Comparison of ENCODE assay signal across 9 cellular contexts in genomic region chr9:136808075-136808780, GRCh38. TPM values are rescaled to one million over a fixed set of nuclear protein-coding genes. Genes with fewer than 3 reads are reported as not detected.
DNase-seq lines count a peak whose midpoint lies in the region; ATAC-seq and TF ChIP-seq lines count a peak whose summit lies in the region.
"Had no signal": no experiment of that assay in that cellular context is flagged by ENCODE, and none has a peak within 500 bp of the region (broad histone marks: within the 10 kb centered on the region; RNA-seq: fewer than 3 reads in every experiment).

No MANE protein-coding gene starts in this region.

- H4K91ac ChIP-seq in IMR-90 (ENCODE audit: insufficient read depth, low read depth, low read length), result peak overlapping the region; percentile 54; the same call in 1 of the 2 replicates

- peak overlapping the region; percentile 23 for H3K27ac ChIP-seq in CD8-positive, alpha-beta T cell (ENCODE audit: low read depth, low read length)
- H3K27ac ChIP-seq in IMR-90 (ENCODE audit: insufficient read depth, low read length) (peak overlapping the region; percentile 86), fibroblast of lung (ENCODE audit: insufficient read depth, low read length) (peak overlapping the region; percentile 59), neural progenitor cell (peak overlapping the region; percentile 61)

- ATAC-seq in CD8-positive, alpha-beta T cell, result peak; percentile 44
- ATAC-seq in GM21447 (IDR thresholded peaks at IDR 0.05; ENCODE audit: unreplicated experiment), result peak; percentile 35
- peak; percentile 47 for ATAC-seq in IMR-90 (ENCODE audit: low read depth)

- peak overlapping the region; percentile 83 for H3K4ac ChIP-seq in IMR-90 (ENCODE audit: low read depth, low read length)

- CTCF ChIA-PET in CD8-positive, alpha-beta T cell (lab: Charles Lee), result interaction anchor here (0.9 to 2.7 kb wide), 7 partner anchors 12 to 227 kb away, joined by 3 to 9 read pairs (median 6); no protein-coding TSS in a partner anchor
- CTCF ChIA-PET in IMR-90 (lab: Yijun Ruan, JAX), result no interaction called here

- peak overlapping the region in 1 of 2 experiments; percentile 64; a peak in 2 of 4 replicates for H4K8ac ChIP-seq in IMR-90 (ENCODE audit: low read depth in 2 of 2, low read length in 2 of 2)

- H2BK20ac ChIP-seq in IMR-90 (ENCODE audit: low read depth, low read length), result no peak overlapping the region

- intact Hi-C loops in CD8-positive, alpha-beta T cell (cut with DNase I, micrococcal nuclease), result loop anchor here (2.0 to 5.0 kb wide), 2 partner anchors 79 to 326 kb away; partner anchors contain the start of genes SEC16A (in 1 of the 2) and TRAF2 (in 1 of the 2)
- intact Hi-C loops in IMR-90 (cut with micrococcal nuclease), result no loop called here

- no peak for TF ChIP-seq RAD21 in IMR-90 (IDR thresholded peaks at IDR 0.05; ENCODE audit: low read length)

- H3K9me3 ChIP-seq in CD8-positive, alpha-beta T cell (ENCODE audit: low read length), result no peaks in the 10 kb centered on the region
- H3K9me3 ChIP-seq in IMR-90 (ENCODE audit: control insufficient read depth, insufficient read depth, low read length), result no peaks in the 10 kb centered on the region
- H3K9me3 ChIP-seq in fibroblast of lung (ENCODE audit: control insufficient read depth, insufficient read depth, low read depth, low read length), result no peaks in the 10 kb centered on the region
- no peaks in the 10 kb centered on the region for H3K9me3 ChIP-seq in neural progenitor cell (ENCODE audit: low read depth)

- H3K27me3 Mint-ChIP-seq in CD8-positive, alpha-beta T cell (ENCODE audit: low read depth), result no peaks in the 10 kb centered on the region
- H3K27me3 Mint-ChIP-seq in neural progenitor cell (ENCODE audit: insufficient read depth, low read depth), result peaks cover 6% of the 10 kb centered on the region

- 1% methylated on average over 29 of the region's 93 CpGs; no CpG with 5 or more reads in 1 of the 2 experiments for whole genome bisulfite sequencing in IMR-90 (ENCODE audit: extremely low coverage in 2 of 2, insufficient read length in 1 of 2), 2 experiments

- H3K36me3 Mint-ChIP-seq in CD8-positive, alpha-beta T cell, result peaks cover 21% of the 10 kb centered on the region
- H3K36me3 Mint-ChIP-seq in neural progenitor cell, result peaks cover 22% of the 10 kb centered on the region

- dilution Hi-C loops in IMR-90 (cut with HindIII; ENCODE audit: low sequenced_read_pairs, unreplicated experiment), result no loop called here

- H2BK15ac ChIP-seq in IMR-90 (ENCODE audit: low read depth, low read length), result no peak overlapping the region

- in situ Hi-C loops in IMR-90 (cut with MboI; ENCODE audit: low sequenced_read_pairs), result no loop called here

- H4K5ac ChIP-seq in IMR-90 (ENCODE audit: low read depth, low read length), result no peak overlapping the region

- no peak overlapping the region for H2AK5ac ChIP-seq in IMR-90 (ENCODE audit: low read depth, low read length)

- H3K36me3 ChIP-seq in CD8-positive, alpha-beta T cell (ENCODE audit: insufficient read depth, low read length), result no peaks in the 10 kb centered on the region
- H3K36me3 ChIP-seq in IMR-90 (ENCODE audit: control insufficient read depth, insufficient read depth, low read length) (peaks cover 7% of the 10 kb centered on the region), fibroblast of lung (ENCODE audit: control insufficient read depth, insufficient read depth, low read length) (peaks cover 5% of the 10 kb centered on the region), neural progenitor cell (peaks cover 3% of the 10 kb centered on the region)

- H3F3A ChIP-seq in neural progenitor cell (ENCODE audit: low read depth), result no peaks in the 10 kb centered on the region

- H2AFZ ChIP-seq in IMR-90 (replicated peaks; ENCODE audit: low read length, poor library complexity) (peak overlapping the region; percentile 99), fibroblast of lung (ENCODE audit: low read length) (peak overlapping the region; percentile 59), neural progenitor cell (replicated peaks) (peak overlapping the region; percentile 82)

- H2BK5ac ChIP-seq in IMR-90 (ENCODE audit: low read depth, low read length, poor library complexity, severe bottlenecking), result peak overlapping the region; percentile 32

- peaks cover 41% of the 10 kb centered on the region for H3K4me1 Mint-ChIP-seq in CD8-positive, alpha-beta T cell (ENCODE audit: low read depth)
- peaks cover 32% of the 10 kb centered on the region for H3K4me1 Mint-ChIP-seq in neural progenitor cell

- BruUV-seq in IMR-90 (replicated peaks; lab: Mats Ljungman, UMichigan), result no TSS peak

- H3K4me3 Mint-ChIP-seq in CD8-positive, alpha-beta T cell, result peak overlapping the region; percentile 81
- peak overlapping the region; percentile 89 for H3K4me3 Mint-ChIP-seq in neural progenitor cell

- POLR2A ChIA-PET in CD8-positive, alpha-beta T cell (lab: Charles Lee), result interaction anchor here (0.7 to 2.9 kb wide), 14 partner anchors 8 to 433 kb away, joined by 3 to 13 read pairs (median 4); partner anchors contain the start of genes AJM1, EDF1, PAXX and TMEM141
- POLR2A ChIA-PET in IMR-90 (lab: Charles Lee; ENCODE audit: unreplicated experiment), result no interaction called here

- H3K23ac ChIP-seq in IMR-90 (ENCODE audit: low read depth, low read length), result peak overlapping the region; percentile 70

- no peaks in the 10 kb centered on the region for H3K9me3 Mint-ChIP-seq in CD8-positive, alpha-beta T cell
- peaks cover 2% of the 10 kb centered on the region for H3K9me3 Mint-ChIP-seq in neural progenitor cell

- H3K14ac ChIP-seq in IMR-90 (replicated peaks; ENCODE audit: low read depth, low read length), result peak overlapping the region; percentile 48; the same call in 1 of the 2 replicates

- H3K4me1 ChIP-seq in CD8-positive, alpha-beta T cell (ENCODE audit: insufficient read depth, low read length), result peaks cover 26% of the 10 kb centered on the region
- H3K4me1 ChIP-seq in IMR-90 (ENCODE audit: control insufficient read depth, insufficient read depth, low read length) (peaks cover 13% of the 10 kb centered on the region), fibroblast of lung (ENCODE audit: control insufficient read depth, extremely low read depth, insufficient read depth, low read length) (peaks cover 9% of the 10 kb centered on the region), neural progenitor cell (peaks cover 25% of the 10 kb centered on the region)

- peak overlapping the region; percentile 52; the same call in 1 of the 2 replicates for H3K56ac ChIP-seq in IMR-90 (ENCODE audit: extremely low read depth, insufficient read depth, low read length)

- H3K4me3 ChIP-seq in CD8-positive, alpha-beta T cell (ENCODE audit: low read depth, low read length), result peak overlapping the region; percentile 85
- H3K4me3 ChIP-seq in IMR-90 (ENCODE audit: insufficient read depth, low read depth, low read length) (peak overlapping the region; percentile 75), fibroblast of lung (replicated peaks in 1 of 4; ENCODE audit: control extremely low read depth in 1 of 4, insufficient read depth in 1 of 4, low read depth in 3 of 4, low read length in 4 of 4) (peak overlapping the region; percentile 73 to 86 (median 80)), neural progenitor cell (peak overlapping the region; percentile 100)

- peak overlapping the region; percentile 80 for H3K27ac Mint-ChIP-seq in CD8-positive, alpha-beta T cell
- H3K27ac Mint-ChIP-seq in neural progenitor cell, result no peak overlapping the region

- H4K20me1 ChIP-seq in IMR-90 (ENCODE audit: insufficient read depth, low read length) (peaks cover 19% of the 10 kb centered on the region; the same call in 1 of the 2 replicates), fibroblast of lung (ENCODE audit: control insufficient read depth, extremely low read depth, insufficient read depth, low read length) (no peaks in the 10 kb centered on the region), neural progenitor cell (ENCODE audit: low read depth) (peaks cover 46% of the 10 kb centered on the region)

- H3K4me2 ChIP-seq in IMR-90 (ENCODE audit: low read depth, low read length), result peak overlapping the region; percentile 90
- peak overlapping the region; percentile 98 for H3K4me2 ChIP-seq in fibroblast of lung (ENCODE audit: extremely low read depth, insufficient read depth, low read length)
- H3K4me2 ChIP-seq in neural progenitor cell, result peak overlapping the region; percentile 92

- peaks cover 4% of the 10 kb centered on the region for H3K9me1 ChIP-seq in IMR-90 (ENCODE audit: insufficient read depth, low read length)

- peak overlapping the region; percentile 81 for H2AK9ac ChIP-seq in IMR-90 (replicated peaks; ENCODE audit: low read depth, low read length, poor library complexity)

- DNase-seq in CD8-positive, alpha-beta T cell, result peak in 6 of 7 experiments; percentile 25 to 67 (median 58)
- no peak for DNase-seq in IMR-90
- peak; percentile 34 for DNase-seq in activated T-cell treated with anti-CD3 and anti-CD28 coated beads for 4 hours
- DNase-seq in fibroblast of lung (ENCODE audit: low read depth in 2 of 2), result no peak
- DNase-seq in neural progenitor cell (ENCODE audit: low spot score), result peak; percentile 58
- DNase-seq in SHP77 (lab: John Stamatoyannopoulos, UW), result no peak
- no peak for DNase-seq in SK-N-DZ (ENCODE audit: low spot score)

- H3K9ac ChIP-seq in IMR-90 (ENCODE audit: low read depth, low read length), result peak overlapping the region; percentile 85
- H3K9ac ChIP-seq in fibroblast of lung (ENCODE audit: insufficient read depth, low read length), result peak overlapping the region; percentile 81
- H3K9ac ChIP-seq in neural progenitor cell, result peak overlapping the region; percentile 83

- no peak overlapping the region for H3K18ac ChIP-seq in IMR-90 (ENCODE audit: low read depth, low read length)

- TF ChIP-seq CTCF in CD8-positive, alpha-beta T cell (IDR thresholded peaks at IDR 0.05), result no peak
- TF ChIP-seq CTCF in IMR-90 (conservative IDR thresholded peaks at IDR 0.05; ENCODE audit: low read depth, low read length), result no peak
- TF ChIP-seq CTCF in fibroblast of lung (conservative IDR thresholded peaks at IDR 0.05 in 1 of 2, IDR thresholded peaks at IDR 0.05 in 1 of 2; ENCODE audit: low read depth in 1 of 2, low read length in 2 of 2), result no peak
- TF ChIP-seq CTCF in neural progenitor cell (IDR thresholded peaks at IDR 0.05), result no peak

- no peaks in the 10 kb centered on the region for H3K27me3 ChIP-seq in CD8-positive, alpha-beta T cell (ENCODE audit: insufficient read depth, low read length)
- H3K27me3 ChIP-seq in IMR-90 (ENCODE audit: control insufficient read depth, insufficient read depth, low read length) (no peaks in the 10 kb centered on the region), fibroblast of lung (ENCODE audit: control insufficient read depth, insufficient read depth, low read length) (no peaks in the 10 kb centered on the region), neural progenitor cell (no peaks in the 10 kb centered on the region)

- H3K79me2 ChIP-seq in fibroblast of lung (ENCODE audit: control insufficient read depth, insufficient read depth, low read length) (peaks cover 39% of the 10 kb centered on the region), neural progenitor cell (ENCODE audit: low read depth) (peaks cover 53% of the 10 kb centered on the region)

- H3K79me1 ChIP-seq in IMR-90 (ENCODE audit: low read depth in 1 of 2, low read length in 2 of 2), result peaks cover 31 to 53% of the 10 kb centered on the region in 2 experiments

- no peak overlapping the region for H2BK120ac ChIP-seq in IMR-90 (ENCODE audit: low read depth, low read length)

- no peak for TF ChIP-seq POLR2A in IMR-90 (IDR thresholded peaks at IDR 0.05; ENCODE audit: low read depth, low read length)

RNA-seq across cellular contexts. Expression of gene RABL6, which starts 0.5 kb away (rescaled TPM):
- total RNA-seq in CD8-positive, alpha-beta T cell, result 10 to 100 TPM; 53.3 to 55.5 TPM
- total RNA-seq in IMR-90 (2012; rRNA removed) (43.9 and 47.5 TPM in 2 replicates), fibroblast of lung (55.0 and 59.6 TPM in 2 replicates), neural progenitor cell (ENCODE audit: low replicate concordance) (71.2 and 148 TPM in 2 replicates)
- polyA plus RNA-seq in IMR-90 (2012; rRNA removed) (37.1 and 40.4 TPM in 2 replicates), fibroblast of lung (36.8 and 56.7 TPM in 2 replicates)
- 20.9 and 39.1 TPM in 2 replicates for polyA plus RNA-seq in IMR-90 (2012; cell fraction: cytosol; rRNA removed)
- polyA plus RNA-seq in IMR-90 (2012; cell fraction: nucleus; rRNA removed; ENCODE audit: low replicate concordance), result 60.9 and 121 TPM in 2 replicates
- polyA plus RNA-seq in fibroblast of lung (2012), result 66.6 and 90.9 TPM in 2 replicates
- polyA minus RNA-seq in fibroblast of lung (ENCODE audit: low replicate concordance), result 74.0 and 99.4 TPM in 2 replicates
- 90.9 and 95.5 TPM in 2 replicates for polyA plus RNA-seq in SK-N-DZ (2014; cell fraction: cytosol; rRNA removed)
- 158 and 167 TPM in 2 replicates for polyA plus RNA-seq in SK-N-DZ (2014; cell fraction: nucleus; rRNA removed)

RNA-seq across cellular contexts. Expression of gene CCDC183, which starts 12.1 kb away (rescaled TPM):
- total RNA-seq in CD8-positive, alpha-beta T cell, result 1 to 10 TPM; 1.3 to 1.4 TPM
- total RNA-seq in IMR-90 (2012; rRNA removed) (under 0.01 TPM in 1 of 2 replicates, not detected in the other), fibroblast of lung (0.99 and 1.0 TPM in 2 replicates), neural progenitor cell (ENCODE audit: low replicate concordance) (0.84 and 2.1 TPM in 2 replicates)
- polyA plus RNA-seq in IMR-90 (2012; rRNA removed) (0.29 and 0.44 TPM in 2 replicates), fibroblast of lung (0.05 and 0.35 TPM in 2 replicates)
- 0.45 TPM in 1 of 2 replicates, not detected in the other for polyA plus RNA-seq in IMR-90 (2012; cell fraction: cytosol; rRNA removed)
- 5.5 and 7.3 TPM in 2 replicates for polyA plus RNA-seq in IMR-90 (2012; cell fraction: nucleus; rRNA removed; ENCODE audit: low replicate concordance)
- 0.17 and 0.29 TPM in 2 replicates for polyA plus RNA-seq in fibroblast of lung (2012)
- not detected in 2 replicates for polyA minus RNA-seq in fibroblast of lung (ENCODE audit: low replicate concordance)
- polyA plus RNA-seq in SK-N-DZ (2014; cell fraction: cytosol; rRNA removed), result 1.2 and 1.5 TPM in 2 replicates
- polyA plus RNA-seq in SK-N-DZ (2014; cell fraction: nucleus; rRNA removed), result 11.5 and 18.3 TPM in 2 replicates
- total RNA-seq: M059J had no signal

RNA-seq across cellular contexts. Expression of gene TMEM141, which starts 17.1 kb away (rescaled TPM):
- total RNA-seq in CD8-positive, alpha-beta T cell, result 10 to 100 TPM; 14.5 to 16.6 TPM
- total RNA-seq in IMR-90 (2012; rRNA removed) (37.2 and 39.1 TPM in 2 replicates), fibroblast of lung (40.1 and 56.5 TPM in 2 replicates), neural progenitor cell (ENCODE audit: low replicate concordance) (19.9 and 46.8 TPM in 2 replicates)
- polyA plus RNA-seq in IMR-90 (2012; rRNA removed) (72.6 and 77.8 TPM in 2 replicates), fibroblast of lung (43.3 and 53.4 TPM in 2 replicates)
- polyA plus RNA-seq in IMR-90 (2012; cell fraction: cytosol; rRNA removed), result 34.8 and 74.5 TPM in 2 replicates
- 41.7 and 43.6 TPM in 2 replicates for polyA plus RNA-seq in IMR-90 (2012; cell fraction: nucleus; rRNA removed; ENCODE audit: low replicate concordance)
- polyA plus RNA-seq in fibroblast of lung (2012), result 47.4 and 63.9 TPM in 2 replicates
- polyA minus RNA-seq in fibroblast of lung (ENCODE audit: low replicate concordance), result 37.9 and 56.4 TPM in 2 replicates
- 60.5 and 69.3 TPM in 2 replicates for polyA plus RNA-seq in SK-N-DZ (2014; cell fraction: cytosol; rRNA removed)
- polyA plus RNA-seq in SK-N-DZ (2014; cell fraction: nucleus; rRNA removed), result 50.6 and 79.9 TPM in 2 replicates

RNA-seq across cellular contexts. Expression of gene AJM1, which starts 34.0 kb away (rescaled TPM):
- 1 to 10 TPM; 1.7 to 2.1 TPM for total RNA-seq in CD8-positive, alpha-beta T cell
- total RNA-seq in IMR-90 (2012; rRNA removed) (0.18 and 0.28 TPM in 2 replicates), fibroblast of lung (1.7 and 1.8 TPM in 2 replicates), neural progenitor cell (ENCODE audit: low replicate concordance) (0.77 TPM in 1 of 2 replicates, not detected in the other)
- polyA plus RNA-seq in IMR-90 (2012; rRNA removed) (1.5 and 1.9 TPM in 2 replicates), fibroblast of lung (0.15 and 0.19 TPM in 2 replicates)
- 0.62 and 0.77 TPM in 2 replicates for polyA plus RNA-seq in IMR-90 (2012; cell fraction: cytosol; rRNA removed)
- 9.3 and 21.4 TPM in 2 replicates for polyA plus RNA-seq in IMR-90 (2012; cell fraction: nucleus; rRNA removed; ENCODE audit: low replicate concordance)
- 1.4 and 1.5 TPM in 2 replicates for polyA plus RNA-seq in fibroblast of lung (2012)
- 0.07 and 0.20 TPM in 2 replicates for polyA minus RNA-seq in fibroblast of lung (ENCODE audit: low replicate concordance)
- 0.28 and 1.1 TPM in 2 replicates for polyA plus RNA-seq in SK-N-DZ (2014; cell fraction: cytosol; rRNA removed)
- 9.8 and 12.7 TPM in 2 replicates for polyA plus RNA-seq in SK-N-DZ (2014; cell fraction: nucleus; rRNA removed)

RNA-seq across cellular contexts. Expression of gene PHPT1, which starts 41.0 kb away (rescaled TPM):
- 10 to 100 TPM; 15.7 to 17.1 TPM for total RNA-seq in CD8-positive, alpha-beta T cell
- 70.3 and 79.8 TPM in 2 replicates for total RNA-seq in IMR-90 (2012; rRNA removed)
- 214 and 338 TPM in 2 replicates for polyA plus RNA-seq in IMR-90 (2012; rRNA removed)
- polyA plus RNA-seq in IMR-90 (2012; cell fraction: cytosol; rRNA removed), result 216 and 420 TPM in 2 replicates
- polyA plus RNA-seq in IMR-90 (2012; cell fraction: nucleus; rRNA removed; ENCODE audit: low replicate concordance), result 195 and 363 TPM in 2 replicates
- 175 and 190 TPM in 2 replicates for total RNA-seq in fibroblast of lung
- 99.6 and 108 TPM in 2 replicates for polyA plus RNA-seq in fibroblast of lung
- 153 TPM in 2 replicates for polyA plus RNA-seq in fibroblast of lung (2012)
- 26.7 and 34.5 TPM in 2 replicates for polyA minus RNA-seq in fibroblast of lung (ENCODE audit: low replicate concordance)
- 58.8 and 110 TPM in 2 replicates for total RNA-seq in neural progenitor cell (ENCODE audit: low replicate concordance)
- 83.9 and 129 TPM in 2 replicates for polyA plus RNA-seq in SK-N-DZ (2014; cell fraction: cytosol; rRNA removed)
- polyA plus RNA-seq in SK-N-DZ (2014; cell fraction: nucleus; rRNA removed), result 114 and 184 TPM in 2 replicates

Comparison
In these comparisons a context has a peak if more than half of its experiments do, and no peak if none do; other contexts are left out.
1. DNase-seq: peak in CD8-positive, alpha-beta T cell (6 of 7), activated T-cell treated with anti-CD3 and anti-CD28 coated beads for 4 hours (single experiment) and neural progenitor cell (single experiment); none in IMR-90 (single experiment), fibroblast of lung (0 of 2), SHP77 (0 of 2) and SK-N-DZ (single experiment).
2. H3K27ac ChIP-seq: peak in every context shown above with its lines; median percentile 86 in IMR-90; 61 in neural progenitor cell; 59 in fibroblast of lung; 23 in CD8-positive, alpha-beta T cell.
3. Peak in every context shown above with its lines, with median percentiles within 50 percentile points of each other: ATAC-seq, H3K4me3 ChIP-seq, H2AFZ ChIP-seq, H3K4me2 ChIP-seq and H3K9ac ChIP-seq.